ENCODE assay signal across 8 cellular contexts in the genomic region with DNA sequence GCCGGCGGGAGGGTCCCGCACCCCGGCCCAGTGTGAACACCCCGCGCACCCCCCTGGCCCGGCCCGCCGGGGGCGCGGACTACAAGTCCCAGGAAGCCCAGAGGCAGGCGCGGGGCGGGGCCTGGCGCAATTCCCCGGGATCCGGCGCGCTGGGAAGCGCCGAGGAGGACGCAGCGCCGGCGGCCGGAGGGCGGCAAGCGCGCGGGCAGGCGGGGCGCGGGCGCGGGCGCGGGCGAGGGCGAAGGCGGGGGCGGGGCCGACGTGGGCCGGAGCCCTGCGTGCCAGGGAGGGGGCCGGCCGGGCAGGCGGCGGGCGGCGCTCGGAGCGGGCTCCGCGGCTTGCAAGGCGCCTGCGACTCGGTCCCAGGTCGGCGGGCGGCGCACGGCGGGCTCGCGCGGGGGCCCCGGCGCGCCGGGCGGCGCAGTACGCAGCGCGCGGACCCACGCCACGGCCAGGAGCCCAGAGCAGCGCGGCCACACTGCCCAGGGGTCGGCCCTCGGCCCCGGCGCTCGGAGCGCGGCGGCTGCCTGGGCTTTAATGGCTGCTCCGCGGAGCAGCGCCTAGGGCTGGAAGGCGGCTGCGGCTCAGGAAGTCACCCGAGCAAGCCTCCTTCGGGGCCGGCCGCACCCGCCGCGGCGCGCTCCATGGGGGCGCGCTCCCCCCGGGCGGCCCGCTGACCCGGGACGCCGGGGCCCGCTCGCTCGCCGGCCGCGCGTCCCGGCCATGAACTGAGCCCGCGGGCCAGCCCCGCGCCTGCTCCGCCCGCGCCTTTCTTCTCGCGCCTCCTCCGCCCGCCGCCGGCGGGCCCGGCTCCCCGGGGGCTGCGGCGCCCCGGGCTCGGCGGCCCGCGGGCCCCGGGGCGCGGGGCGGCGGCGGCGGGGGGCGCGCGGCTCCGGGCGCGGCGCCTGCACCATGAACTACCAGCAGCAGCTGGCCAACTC. TPM values are rescaled to one million over a fixed set of nuclear protein-coding genes. Genes with fewer than 3 reads are reported as not detected.
A peak's percentile ranks its signal among the peaks of the same experiment; 100 is the strongest.
DNase-seq lines count a peak whose midpoint lies in the region; ATAC-seq and TF ChIP-seq lines count a peak whose summit lies in the region.

AGAP1 (plus strand) TSS at position 269 of the 941 bp plus-strand sequence.

- no peak for TF ChIP-seq CTCF in subcutaneous adipose tissue (IDR thresholded peaks at IDR 0.05; ENCODE audit: low read depth)

- peak; percentile 97 for DNase-seq in AG20443 (ENCODE audit: low spot score)
- peak; percentile 72 for DNase-seq in NCI-H1105 treated with DMSO at 0.1 percent for 48 hours (lab: John Stamatoyannopoulos, UW)
- DNase-seq in UCSD-AML1 (lab: John Stamatoyannopoulos, UW; ENCODE audit: unreplicated experiment), result peak; percentile 75
- peak; percentile 80 for DNase-seq in epidermal melanocyte (ENCODE audit: insufficient read length, low spot score)
- peak; percentile 91 for DNase-seq in medulla oblongata (ENCODE audit: extremely low spot score)

- ATAC-seq in GM19397 (IDR thresholded peaks at IDR 0.05; ENCODE audit: unreplicated experiment), result peak; percentile 63
- no peak for ATAC-seq in HG02763 (IDR thresholded peaks at IDR 0.05; ENCODE audit: unreplicated experiment)

RNA-seq across cellular contexts. Expression of gene AGAP1, which starts in this region (rescaled TPM):
- 10 to 100 TPM; 13.6 to 26.3 (median 23.6) TPM for total RNA-seq in subcutaneous adipose tissue
